Comparison of ENCODE assay signal across 1 cellular context in genomic region chr2:233061591-233062446, GRCh38.
A peak's percentile ranks its signal among the peaks of the same experiment; 100 is the strongest.
TF ChIP-seq lines count a peak whose summit lies in the region.

No MANE protein-coding gene starts in this region.

TF ChIP-seq in HepG2, 621 proteins besides CTCF, POLR2A, EP300 and RAD21 (continued from another document and continues in another):
- TF ChIP-seq STAT6 (CRISPR knock-in tag; IDR thresholded peaks at IDR 0.05; ENCODE audit: borderline replicate concordance): peak; percentile 47; the same call in 1 of the 2 replicates
- TF ChIP-seq, protein P1, sequence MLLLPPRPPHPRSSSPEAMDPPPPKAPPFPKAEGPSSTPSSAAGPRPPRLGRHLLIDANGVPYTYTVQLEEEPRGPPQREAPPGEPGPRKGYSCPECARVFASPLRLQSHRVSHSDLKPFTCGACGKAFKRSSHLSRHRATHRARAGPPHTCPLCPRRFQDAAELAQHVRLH (CRISPR knock-in tag; IDR thresholded peaks at IDR 0.05; ENCODE audit: borderline replicate concordance, low read depth): no peak; the same call in 1 of the 2 replicates
- TF ChIP-seq EED (CRISPR knock-in tag; IDR thresholded peaks at IDR 0.05): peak; percentile 90
- 0 out of 2 replicates have a peak, but pooled peaks have one; percentile 44 for TF ChIP-seq PAWR (CRISPR knock-in tag; IDR thresholded peaks at IDR 0.05; ENCODE audit: borderline replicate concordance)
- TF ChIP-seq SNAPC2 (CRISPR knock-in tag; IDR thresholded peaks at IDR 0.05): peak; percentile 79; the same call in 1 of the 2 replicates
- no peak for TF ChIP-seq HMGXB3 (CRISPR knock-in tag; IDR thresholded peaks at IDR 0.05; ENCODE audit: borderline replicate concordance)
- peak; percentile 47; the same call in 1 of the 2 replicates for TF ChIP-seq PBX2 (CRISPR knock-in tag; IDR thresholded peaks at IDR 0.05)
- peak; percentile 98 for TF ChIP-seq ZSCAN25 (CRISPR knock-in tag; IDR thresholded peaks at IDR 0.05)
- TF ChIP-seq BATF2 (CRISPR knock-in tag; IDR thresholded peaks at IDR 0.05): no peak
- TF ChIP-seq ZC3H13 (CRISPR knock-in tag; IDR thresholded peaks at IDR 0.05): no peak
- peak; percentile 19; the same call in 1 of the 2 replicates for TF ChIP-seq ZFP37 (CRISPR knock-in tag; IDR thresholded peaks at IDR 0.05; ENCODE audit: borderline replicate concordance)
- TF ChIP-seq KMT2A (CRISPR knock-in tag; IDR thresholded peaks at IDR 0.05): peak; percentile 83; the same call in 1 of the 2 replicates
- peak; percentile 84 for TF ChIP-seq ZNF614 (CRISPR knock-in tag; IDR thresholded peaks at IDR 0.05; ENCODE audit: borderline replicate concordance)
- 0 out of 2 replicates have a peak, but pooled peaks have one; percentile 76 for TF ChIP-seq PAX8 (CRISPR knock-in tag; IDR thresholded peaks at IDR 0.05; ENCODE audit: borderline replicate concordance)
- TF ChIP-seq ZNF768 (CRISPR knock-in tag; IDR thresholded peaks at IDR 0.05): peak; percentile 53; the same call in 1 of the 2 replicates
- TF ChIP-seq ZBTB39 (CRISPR knock-in tag; IDR thresholded peaks at IDR 0.05): no peak
- no peak for TF ChIP-seq ZNF101 (CRISPR knock-in tag; IDR thresholded peaks at IDR 0.05; ENCODE audit: borderline replicate concordance, low read depth)
- peak; percentile 79; the same call in 1 of the 2 replicates for TF ChIP-seq ZBTB37 (CRISPR knock-in tag; IDR thresholded peaks at IDR 0.05)
- no peak for TF ChIP-seq SNAPC5 (CRISPR knock-in tag; IDR thresholded peaks at IDR 0.05; ENCODE audit: borderline replicate concordance)
- TF ChIP-seq FOXM1 (CRISPR knock-in tag; IDR thresholded peaks at IDR 0.05): no peak
- TF ChIP-seq PAF1 (CRISPR knock-in tag; IDR thresholded peaks at IDR 0.05): no peak
- 0 out of 2 replicates have a peak, but pooled peaks have one; percentile 78 for TF ChIP-seq CENPT (CRISPR knock-in tag; IDR thresholded peaks at IDR 0.05; ENCODE audit: low read depth)
- TF ChIP-seq SAFB2 (CRISPR knock-in tag; IDR thresholded peaks at IDR 0.05; ENCODE audit: borderline replicate concordance, low read depth): peak; percentile 63
- TF ChIP-seq ZNF569 (CRISPR knock-in tag; IDR thresholded peaks at IDR 0.05; ENCODE audit: borderline replicate concordance): no peak
- peak; percentile 41; the same call in 1 of the 2 replicates for TF ChIP-seq HMG20A (CRISPR knock-in tag; IDR thresholded peaks at IDR 0.05; ENCODE audit: borderline replicate concordance)
- peak; percentile 69 for TF ChIP-seq CBX1 (IDR thresholded peaks at IDR 0.05; ENCODE audit: low read depth)
- TF ChIP-seq MEF2D (CRISPR knock-in tag; IDR thresholded peaks at IDR 0.05): peak; percentile 86; the same call in 1 of the 2 replicates
- TF ChIP-seq POGZ (CRISPR knock-in tag; IDR thresholded peaks at IDR 0.05): peak; percentile 84
- no peak for TF ChIP-seq ZNF879 (CRISPR knock-in tag; IDR thresholded peaks at IDR 0.05)
- peak; percentile 90 for TF ChIP-seq PAXIP1 (CRISPR knock-in tag; conservative IDR thresholded peaks at IDR 0.05)
- no peak for TF ChIP-seq MNT (IDR thresholded peaks at IDR 0.05)
- TF ChIP-seq SMC3 (IDR thresholded peaks at IDR 0.05; ENCODE audit: low read length): peak; percentile 20; the same call in 1 of the 2 replicates
- no peak for TF ChIP-seq TCF7L2 (IDR thresholded peaks at IDR 0.05; ENCODE audit: low read depth, low read length)
- TF ChIP-seq SYNCRIP (IDR thresholded peaks at IDR 0.05; ENCODE audit: insufficient read depth, low read depth, low read length): no peak
- TF ChIP-seq ZNF800 (CRISPR knock-in tag; IDR thresholded peaks at IDR 0.05): 0 out of 2 replicates have a peak, but pooled peaks have one; percentile 61
- TF ChIP-seq U2AF1 (optimal IDR thresholded peaks at IDR 0.05; ENCODE audit: low read depth, low read length): peak; percentile 93
- no peak; the same call in 1 of the 2 replicates for TF ChIP-seq ZNF335 (CRISPR knock-in tag; IDR thresholded peaks at IDR 0.05)
- TF ChIP-seq ISX (CRISPR knock-in tag; conservative IDR thresholded peaks at IDR 0.05): no peak
